In genomic region chr10:133274751-133275682, GRCh38 we compare ENCODE assay signal across 8 cellular contexts. TPM values are rescaled to one million over a fixed set of nuclear protein-coding genes. Genes with fewer than 3 reads are reported as not detected.
DNase-seq lines count a peak whose midpoint lies in the region; ATAC-seq lines count a peak whose summit lies in the region.

No MANE protein-coding gene starts in this region.

- peak overlapping the region; percentile 83 for H3K27ac Mint-ChIP-seq in activated naive CD8-positive, alpha-beta T cell treated with anti-CD3 and anti-CD28 coated beads for 36 hours

- no peaks in the 10 kb centered on the region for H3K9me3 Mint-ChIP-seq in activated naive CD8-positive, alpha-beta T cell treated with anti-CD3 and anti-CD28 coated beads for 36 hours

- H3K4me3 Mint-ChIP-seq in activated naive CD8-positive, alpha-beta T cell treated with anti-CD3 and anti-CD28 coated beads for 36 hours: peak overlapping the region; percentile 83

- ATAC-seq in GM19025 (IDR thresholded peaks at IDR 0.05; ENCODE audit: low read depth, unreplicated experiment) (peak; percentile 41), HG03045 (IDR thresholded peaks at IDR 0.05; ENCODE audit: unreplicated experiment) (peak; percentile 43)

- DNase-seq in SW480 (ENCODE audit: low spot score): peak; percentile 18
- peak; percentile 81 for DNase-seq in activated naive CD8-positive, alpha-beta T cell treated with anti-CD3 and anti-CD28 coated beads for 36 hours
- DNase-seq in stimulated activated CD4-positive, alpha-beta T cell treated with anti-CD3 and anti-CD28 coated beads, Interleukin-1b, Interleukin-23, amount 100 ng/mL, for 1 hour (ENCODE audit: low read depth in 2 of 2): peak; percentile 57 to 72
- no peak for DNase-seq in DMS153 (lab: John Stamatoyannopoulos, UW)
- DNase-seq in retina: no peak
- DNase-seq in amniotic stem cell (lab: John Stamatoyannopoulos, UW): no peak

- H3K4me1 Mint-ChIP-seq in activated naive CD8-positive, alpha-beta T cell treated with anti-CD3 and anti-CD28 coated beads for 36 hours: peaks cover 20% of the 10 kb centered on the region

- H3K36me3 Mint-ChIP-seq in activated naive CD8-positive, alpha-beta T cell treated with anti-CD3 and anti-CD28 coated beads for 36 hours: peaks cover 3% of the 10 kb centered on the region

- H3K27me3 Mint-ChIP-seq in activated naive CD8-positive, alpha-beta T cell treated with anti-CD3 and anti-CD28 coated beads for 36 hours: no peaks in the 10 kb centered on the region

RNA-seq across cellular contexts. Expression of gene ADAM8, which starts 1.7 kb away (rescaled TPM):
- 10 to 100 TPM; 34.7 to 41.1 TPM for total RNA-seq in activated naive CD8-positive, alpha-beta T cell treated with anti-CD3 and anti-CD28 coated beads for 36 hours

RNA-seq across cellular contexts. Expression of gene TUBGCP2, which starts 33.7 kb away (rescaled TPM):
- total RNA-seq in activated naive CD8-positive, alpha-beta T cell treated with anti-CD3 and anti-CD28 coated beads for 36 hours: 10 to 100 TPM; 53.3 to 57.8 TPM

RNA-seq across cellular contexts. Expression of gene ZNF511, which starts 33.7 kb away (rescaled TPM):
- 10 to 100 TPM; 73.4 to 77.3 TPM for total RNA-seq in activated naive CD8-positive, alpha-beta T cell treated with anti-CD3 and anti-CD28 coated beads for 36 hours

RNA-seq across cellular contexts. Expression of gene VENTX, which starts 37.4 kb away (rescaled TPM):
- not detected for total RNA-seq in activated naive CD8-positive, alpha-beta T cell treated with anti-CD3 and anti-CD28 coated beads for 36 hours

RNA-seq across cellular contexts. Expression of gene UTF1, which starts 45.0 kb away (rescaled TPM):
- not detected for total RNA-seq in activated naive CD8-positive, alpha-beta T cell treated with anti-CD3 and anti-CD28 coated beads for 36 hours

Comparison
In these comparisons a context has a peak if more than half of its experiments do, and no peak if none do; other contexts are left out.
1. DNase-seq: peak in SW480 (single experiment), activated naive CD8-positive, alpha-beta T cell treated with anti-CD3 and anti-CD28 coated beads for 36 hours (single experiment) and stimulated activated CD4-positive, alpha-beta T cell treated with anti-CD3 and anti-CD28 coated beads, Interleukin-1b, Interleukin-23, amount 100 ng/mL, for 1 hour (2 of 2); none in DMS153 (single experiment), retina (single experiment) and amniotic stem cell (single experiment).